17 cellular contexts compared by ENCODE assay signal in the genomic region with DNA sequence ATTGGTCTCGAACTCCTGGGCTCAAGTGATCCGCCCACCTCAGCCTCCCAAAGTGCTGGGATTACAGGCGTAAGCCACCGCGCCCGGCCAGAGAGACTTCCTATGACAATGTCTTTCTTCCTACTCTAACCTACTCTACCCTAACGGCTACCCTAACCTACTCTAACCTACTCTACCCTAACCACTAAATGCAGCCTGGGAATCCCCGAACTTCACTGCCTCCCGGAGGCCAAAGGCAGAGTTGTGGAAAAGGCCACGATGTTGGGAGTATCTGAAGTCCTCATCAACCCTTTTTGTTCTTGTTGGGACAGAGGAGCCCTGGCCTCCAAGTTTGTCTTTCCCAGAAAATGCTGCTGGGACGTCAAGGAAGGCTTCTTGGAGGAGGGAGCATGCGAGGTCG. TPM values are rescaled to one million over a fixed set of nuclear protein-coding genes. Genes with fewer than 3 reads are reported as not detected.
DNase-seq lines count a peak whose midpoint lies in the region; ATAC-seq, FAIRE-seq and TF ChIP-seq lines count a peak whose summit lies in the region.
"Had no signal": no experiment of that assay in that cellular context is flagged by ENCODE, and none has a peak within 500 bp of the region (broad histone marks: within the 10 kb centered on the region; RNA-seq: fewer than 3 reads in every experiment).

No MANE protein-coding gene starts in this region.

- H3K36me3 ChIP-seq in parathyroid adenoma (ENCODE audit: control insufficient read depth, insufficient read depth, low read length) = no peaks in the 10 kb centered on the region
- H3K36me3 ChIP-seq: vagina had no signal

- no peak for ATAC-seq in activated T-cell treated with anti-CD3 and anti-CD28 coated beads, Interleukin-2, amount 50 U/mL, for 4 hours
- ATAC-seq in effector memory CD8-positive, alpha-beta T cell (replicated peaks) = no peak

- peak overlapping the region in 1 of 2 donors; percentile 92 for H3K27ac Mint-ChIP-seq in effector memory CD8-positive, alpha-beta T cell

- DNase-seq in activated T-cell treated with anti-CD3 and anti-CD28 coated beads, Interleukin-2, amount 50 U/mL, for 4 hours = no peak
- DNase-seq in activated T-cell treated with anti-CD3 and anti-CD28 coated beads, Interleukin-2, amount 50 U/mL, for 1 hour = no peak
- DNase-seq in NB4 (ENCODE audit: low read depth) (peak; percentile 26), NCI-H1436 treated with DMSO at 0.1 percent for 48 hours (lab: John Stamatoyannopoulos, UW) (no peak), T-helper 9 cell (no peak), frontal cortex (ENCODE audit: low spot score in 2 of 2) (no peak)
- DNase-seq in effector memory CD8-positive, alpha-beta T cell = no peak
- DNase-seq: activated CD4-positive, alpha-beta T cell treated with anti-CD3 and anti-CD28 coated beads for 48 hours; cortex of kidney; NK-92 treated with Interleukin-12 subunit alpha and Interleukin-12 subunit beta, amount 100 ng/mL, for 24 hours; stimulated activated CD4-positive, alpha-beta T cell treated with anti-CD3 and anti-CD28 coated beads, Interleukin-2, amount 100 ng/mL, for 24 hours had no signal

- no peak for TF ChIP-seq POLR2A in NB4 (IDR thresholded peaks at IDR 0.05; ENCODE audit: extremely low read depth, insufficient read length)

- no peak overlapping the region for H3K9ac ChIP-seq in parathyroid adenoma

- H2AFZ ChIP-seq in parathyroid adenoma = peak overlapping the region; percentile 46

- H3K79me2 ChIP-seq in parathyroid adenoma = no peaks in the 10 kb centered on the region

- no peaks in the 10 kb centered on the region for H3K9me3 ChIP-seq in parathyroid adenoma (ENCODE audit: control insufficient read depth, low read length)
- H3K9me3 ChIP-seq: vagina had no signal

- TF ChIP-seq CTCF in NB4 (IDR thresholded peaks at IDR 0.05; ENCODE audit: low read depth, low read length) (peak; percentile 9), parathyroid adenoma (IDR thresholded peaks at IDR 0.05) (no peak)

- H3K9me3 Mint-ChIP-seq in activated T-cell treated with anti-CD3 and anti-CD28 coated beads, Interleukin-2, amount 50 U/mL, for 4 hours = no peaks in the 10 kb centered on the region
- peaks cover 8 to 10% of the 10 kb centered on the region in 2 donors for H3K9me3 Mint-ChIP-seq in effector memory CD8-positive, alpha-beta T cell

- FAIRE-seq in frontal cortex (lab: Jason Lieb, UNC) = no peak

- peaks cover 5% of the 10 kb centered on the region for H3K4me1 ChIP-seq in parathyroid adenoma

- H3K4me1 Mint-ChIP-seq in activated T-cell treated with anti-CD3 and anti-CD28 coated beads, Interleukin-2, amount 50 U/mL, for 4 hours (ENCODE audit: low read depth) = peaks cover 26% of the 10 kb centered on the region
- peaks cover 26 to 39% of the 10 kb centered on the region in 2 donors for H3K4me1 Mint-ChIP-seq in effector memory CD8-positive, alpha-beta T cell (ENCODE audit: low read depth in 2 of 2)

- H3K4me3 ChIP-seq in NB4 (ENCODE audit: low read depth, low read length) (no peak overlapping the region), parathyroid adenoma (ENCODE audit: low read depth, low read length) (no peak overlapping the region)

- no peaks in the 10 kb centered on the region for H3K27me3 ChIP-seq in parathyroid adenoma (ENCODE audit: control insufficient read depth, insufficient read depth, low read length)
- H3K27me3 ChIP-seq: vagina had no signal

- H3K27ac ChIP-seq in parathyroid adenoma = no peak overlapping the region
- H3K27ac ChIP-seq: SK-N-MC had no signal

- H3K27me3 Mint-ChIP-seq in activated T-cell treated with anti-CD3 and anti-CD28 coated beads, Interleukin-2, amount 50 U/mL, for 4 hours (ENCODE audit: low read depth) = no peaks in the 10 kb centered on the region
- H3K27me3 Mint-ChIP-seq in effector memory CD8-positive, alpha-beta T cell = peaks cover 0 to 13% of the 10 kb centered on the region in 2 donors

- H3K4me3 Mint-ChIP-seq in activated T-cell treated with anti-CD3 and anti-CD28 coated beads, Interleukin-2, amount 50 U/mL, for 4 hours = peak overlapping the region; percentile 96
- H3K4me3 Mint-ChIP-seq in effector memory CD8-positive, alpha-beta T cell = peak overlapping the region; percentile 91 to 93

- no peak overlapping the region for H3K4me2 ChIP-seq in parathyroid adenoma (ENCODE audit: low read length)

- peaks cover 3% of the 10 kb centered on the region for H3K36me3 Mint-ChIP-seq in activated T-cell treated with anti-CD3 and anti-CD28 coated beads, Interleukin-2, amount 50 U/mL, for 4 hours (ENCODE audit: insufficient read depth)
- peaks cover 12% of the 10 kb centered on the region for H3K36me3 Mint-ChIP-seq in effector memory CD8-positive, alpha-beta T cell (ENCODE audit: insufficient read depth)

RNA-seq across cellular contexts. Expression of a gene that starts 1.0 kb away (rescaled TPM):
- 10 to 100 TPM; 57.9 to 71.7 (median 66.6) TPM for total RNA-seq in activated T-cell treated with anti-CD3 and anti-CD28 coated beads, Interleukin-2, amount 50 U/mL, for 4 hours
- 9.0 TPM for total RNA-seq in frontal cortex

RNA-seq across cellular contexts. Expression of a gene that starts 7.6 kb away (rescaled TPM):
- under 1 TPM in 2 of 3 donors, not detected in 1; 0.05 to 0.08 TPM for total RNA-seq in activated T-cell treated with anti-CD3 and anti-CD28 coated beads, Interleukin-2, amount 50 U/mL, for 4 hours
- total RNA-seq in frontal cortex = 162 TPM
- total RNA-seq: H4, mesenteric fat pad, pulmonary artery endothelial cell, vagina had no signal

RNA-seq across cellular contexts. Expression of a gene that starts 12.1 kb away (rescaled TPM):
- 100 to 1,000 TPM; 110 to 120 (median 118) TPM for total RNA-seq in activated T-cell treated with anti-CD3 and anti-CD28 coated beads, Interleukin-2, amount 50 U/mL, for 4 hours
- total RNA-seq in frontal cortex = 18.3 TPM

RNA-seq across cellular contexts. Expression of a gene that starts 12.2 kb away (rescaled TPM):
- 10 to 100 TPM; 38.0 to 43.1 (median 38.6) TPM for total RNA-seq in activated T-cell treated with anti-CD3 and anti-CD28 coated beads, Interleukin-2, amount 50 U/mL, for 4 hours
- total RNA-seq in frontal cortex = 28.1 TPM

RNA-seq across cellular contexts. Expression of a gene that starts 34.1 kb away (rescaled TPM):
- 1 to 10 TPM; 2.2 to 3.7 (median 2.3) TPM for total RNA-seq in activated T-cell treated with anti-CD3 and anti-CD28 coated beads, Interleukin-2, amount 50 U/mL, for 4 hours
- not detected for total RNA-seq in frontal cortex
- total RNA-seq: vagina had no signal

Comparison
In these comparisons a context has a peak if more than half of its experiments do, and no peak if none do; other contexts are left out.
1. RNA of a gene that starts 7.6 kb away (total RNA-seq): 162 TPM in frontal cortex (single experiment); 0.05 to 0.08 TPM in activated T-cell treated with anti-CD3 and anti-CD28 coated beads, Interleukin-2, amount 50 U/mL, for 4 hours; every median in the first group is over 100 times any median in the second.